In the genomic region with DNA sequence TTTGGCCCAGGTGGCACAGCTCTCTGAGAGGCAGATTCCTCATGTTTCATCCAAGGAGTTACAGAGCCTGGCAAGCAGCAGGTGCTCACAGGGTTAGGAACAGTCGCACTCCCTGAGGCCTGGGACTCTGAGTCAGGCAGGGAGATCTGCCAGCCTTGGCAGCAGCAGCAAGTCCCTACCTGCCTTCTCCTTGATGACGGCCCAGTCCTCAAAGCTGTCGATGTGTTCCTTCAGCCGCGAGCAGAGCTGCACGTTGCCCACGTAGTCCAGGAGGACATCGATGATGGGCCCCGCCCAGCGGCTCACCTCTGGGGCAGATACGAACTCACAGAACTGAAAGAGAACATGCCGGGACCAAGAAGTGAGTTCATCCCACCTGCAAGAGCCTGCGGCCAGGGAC, we compare ENCODE assay signal across 1 cellular context.
TF ChIP-seq lines count a peak whose summit lies in the region.

No MANE protein-coding gene starts in this region.

TF ChIP-seq in HepG2, 621 proteins besides CTCF, POLR2A, EP300 and RAD21:
- TF ChIP-seq ZNF337 (CRISPR knock-in tag; IDR thresholded peaks at IDR 0.05; ENCODE audit: borderline replicate concordance, low read depth) (no peak), NKX3-1 (CRISPR knock-in tag; IDR thresholded peaks at IDR 0.05) (no peak), ZNF766 (CRISPR knock-in tag; IDR thresholded peaks at IDR 0.05; ENCODE audit: borderline replicate concordance) (no peak), PHF20 (CRISPR knock-in tag; IDR thresholded peaks at IDR 0.05) (no peak), ELF4 (CRISPR knock-in tag; IDR thresholded peaks at IDR 0.05; ENCODE audit: borderline replicate concordance) (no peak)
- TF ChIP-seq, protein P1, sequence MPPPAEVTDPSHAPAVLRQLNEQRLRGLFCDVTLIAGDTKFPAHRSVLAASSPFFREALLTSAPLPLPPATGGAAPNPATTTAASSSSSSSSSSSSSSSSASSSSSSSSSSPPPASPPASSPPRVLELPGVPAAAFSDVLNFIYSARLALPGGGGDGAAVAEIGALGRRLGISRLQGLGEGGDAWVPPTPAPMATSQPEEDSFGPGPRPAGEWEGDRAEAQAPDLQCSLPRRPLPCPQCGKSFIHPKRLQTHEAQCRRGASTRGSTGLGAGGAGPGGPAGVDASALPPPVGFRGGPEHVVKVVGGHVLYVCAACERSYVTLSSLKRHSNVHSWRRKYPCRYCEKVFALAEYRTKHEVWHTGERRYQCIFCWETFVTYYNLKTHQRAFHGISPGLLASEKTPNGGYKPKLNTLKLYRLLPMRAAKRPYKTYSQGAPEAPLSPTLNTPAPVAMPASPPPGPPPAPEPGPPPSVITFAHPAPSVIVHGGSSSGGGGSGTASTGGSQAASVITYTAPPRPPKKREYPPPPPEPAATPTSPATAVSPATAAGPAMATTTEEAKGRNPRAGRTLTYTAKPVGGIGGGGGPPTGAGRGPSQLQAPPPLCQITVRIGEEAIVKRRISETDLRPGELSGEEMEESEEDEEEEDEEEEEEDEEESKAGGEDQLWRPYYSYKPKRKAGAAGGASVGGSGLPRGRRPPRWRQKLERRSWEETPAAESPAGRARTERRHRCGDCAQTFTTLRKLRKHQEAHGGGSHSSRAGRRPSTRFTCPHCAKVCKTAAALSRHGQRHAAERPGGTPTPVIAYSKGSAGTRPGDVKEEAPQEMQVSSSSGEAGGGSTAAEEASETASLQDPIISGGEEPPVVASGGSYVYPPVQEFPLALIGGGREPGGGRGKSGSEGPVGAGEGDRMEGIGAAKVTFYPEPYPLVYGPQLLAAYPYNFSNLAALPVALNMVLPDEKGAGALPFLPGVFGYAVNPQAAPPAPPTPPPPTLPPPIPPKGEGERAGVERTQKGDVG (CRISPR knock-in tag; IDR thresholded peaks at IDR 0.05; ENCODE audit: borderline replicate concordance): no peak
